8 cellular contexts compared by ENCODE assay signal in genomic region chr1:41239988-41240610, GRCh38. TPM values are rescaled to one million over a fixed set of nuclear protein-coding genes. Genes with fewer than 3 reads are reported as not detected.
DNase-seq lines count a peak whose midpoint lies in the region; ATAC-seq, FAIRE-seq and TF ChIP-seq lines count a peak whose summit lies in the region.

No MANE protein-coding gene starts in this region.

- no peaks in the 10 kb centered on the region for H3K9me3 Mint-ChIP-seq in stimulated activated naive CD8-positive, alpha-beta T cell treated with anti-CD3 and anti-CD28 coated beads, Interleukin-15, Interleukin-2, amounts not matched to agents 100 ng/mL and 50 ng/mL, for 24 hours
- H3K9me3 Mint-ChIP-seq in stimulated activated naive CD8-positive, alpha-beta T cell treated with anti-CD3 and anti-CD28 coated beads, Interleukin-15, amount 100 ng/mL, for 72 hours, result no peaks in the 10 kb centered on the region
- no peaks in the 10 kb centered on the region for H3K9me3 Mint-ChIP-seq in nephron

- no peaks in the 10 kb centered on the region for H3K36me3 ChIP-seq in bronchial epithelial cell (ENCODE audit: control insufficient read depth, insufficient read depth, low read length)

- no peak for FAIRE-seq in bronchial epithelial cell (lab: Jason Lieb, UNC)

- no peaks in the 10 kb centered on the region for H3K27me3 ChIP-seq in bronchial epithelial cell (ENCODE audit: control insufficient read depth, insufficient read depth, low read length)

- peak overlapping the region; percentile 89 for H3K4me3 Mint-ChIP-seq in stimulated activated naive CD8-positive, alpha-beta T cell treated with anti-CD3 and anti-CD28 coated beads, Interleukin-15, Interleukin-2, amounts not matched to agents 100 ng/mL and 50 ng/mL, for 24 hours
- peak overlapping the region in 1 of 2 donors; percentile 88 for H3K4me3 Mint-ChIP-seq in stimulated activated naive CD8-positive, alpha-beta T cell treated with anti-CD3 and anti-CD28 coated beads, Interleukin-15, amount 100 ng/mL, for 72 hours
- peak overlapping the region; percentile 86 to 97 (median 94) for H3K4me3 Mint-ChIP-seq in nephron

- H3K4me1 Mint-ChIP-seq in stimulated activated naive CD8-positive, alpha-beta T cell treated with anti-CD3 and anti-CD28 coated beads, Interleukin-15, Interleukin-2, amounts not matched to agents 100 ng/mL and 50 ng/mL, for 24 hours (ENCODE audit: low read depth), result peaks cover 30% of the 10 kb centered on the region
- peaks cover 14% of the 10 kb centered on the region for H3K4me1 Mint-ChIP-seq in stimulated activated naive CD8-positive, alpha-beta T cell treated with anti-CD3 and anti-CD28 coated beads, Interleukin-15, amount 100 ng/mL, for 72 hours
- peaks cover 33% of the 10 kb centered on the region for H3K4me1 Mint-ChIP-seq in nephron

- H3K27ac Mint-ChIP-seq in stimulated activated naive CD8-positive, alpha-beta T cell treated with anti-CD3 and anti-CD28 coated beads, Interleukin-15, Interleukin-2, amounts not matched to agents 100 ng/mL and 50 ng/mL, for 24 hours, result no peak overlapping the region
- H3K27ac Mint-ChIP-seq in stimulated activated naive CD8-positive, alpha-beta T cell treated with anti-CD3 and anti-CD28 coated beads, Interleukin-15, amount 100 ng/mL, for 72 hours, result no peak overlapping the region
- H3K27ac Mint-ChIP-seq in nephron, result peak overlapping the region; percentile 96 to 98 (median 96)

- H3K27me3 Mint-ChIP-seq in stimulated activated naive CD8-positive, alpha-beta T cell treated with anti-CD3 and anti-CD28 coated beads, Interleukin-15, Interleukin-2, amounts not matched to agents 100 ng/mL and 50 ng/mL, for 24 hours, result peaks cover 9% of the 10 kb centered on the region
- H3K27me3 Mint-ChIP-seq in stimulated activated naive CD8-positive, alpha-beta T cell treated with anti-CD3 and anti-CD28 coated beads, Interleukin-15, amount 100 ng/mL, for 72 hours, result peaks cover 8% of the 10 kb centered on the region
- H3K27me3 Mint-ChIP-seq in nephron (ENCODE audit: low read depth), result peaks cover 6% of the 10 kb centered on the region

- TF ChIP-seq CTCF in bronchial epithelial cell (IDR thresholded peaks at IDR 0.05; ENCODE audit: insufficient read depth, low read length, severe bottlenecking), result peak; percentile 25
- peak in 2 of 3 experiments; percentile 22 to 32 for TF ChIP-seq CTCF in nephron (IDR thresholded peaks at IDR 0.05; ENCODE audit: unreplicated experiment in 3 of 3)

- H3K36me3 Mint-ChIP-seq in stimulated activated naive CD8-positive, alpha-beta T cell treated with anti-CD3 and anti-CD28 coated beads, Interleukin-15, Interleukin-2, amounts not matched to agents 100 ng/mL and 50 ng/mL, for 24 hours (ENCODE audit: low read depth), result peaks cover 6% of the 10 kb centered on the region
- no peaks in the 10 kb centered on the region for H3K36me3 Mint-ChIP-seq in nephron (ENCODE audit: low read depth)

- no peak for DNase-seq in stimulated activated naive CD8-positive, alpha-beta T cell treated with anti-CD3 and anti-CD28 coated beads, Interleukin-15, amount 100 ng/mL, for 72 hours
- DNase-seq in NCI-H748 (lab: John Stamatoyannopoulos, UW; ENCODE audit: unreplicated experiment), result peak; percentile 82
- DNase-seq in bronchial epithelial cell (ENCODE audit: low read depth), result peak; percentile 44
- DNase-seq in mucosa of gallbladder (ENCODE audit: low spot score), result no peak
- no peak for DNase-seq in anterior cingulate cortex (lab: John Stamatoyannopoulos, UW)

- no peak for ATAC-seq in stimulated activated naive CD8-positive, alpha-beta T cell treated with anti-CD3 and anti-CD28 coated beads, Interleukin-15, amount 100 ng/mL, for 72 hours
- no peak for ATAC-seq in GM21423 (IDR thresholded peaks at IDR 0.05; ENCODE audit: unreplicated experiment)

- H3K4me3 ChIP-seq in bronchial epithelial cell (ENCODE audit: low read depth, low read length), result no peak overlapping the region

RNA-seq across cellular contexts. Expression of gene SCMH1, which starts 2.0 kb away (rescaled TPM):
- 4.5 and 5.0 TPM in 2 replicates for total RNA-seq in bronchial epithelial cell
- 42.4 TPM for total RNA-seq in mucosa of gallbladder

Comparison
In these comparisons a context has a peak if more than half of its experiments do, and no peak if none do; other contexts are left out.
1. H3K27ac Mint-ChIP-seq: peak in nephron (3 of 3); none in stimulated activated naive CD8-positive, alpha-beta T cell treated with anti-CD3 and anti-CD28 coated beads, Interleukin-15, Interleukin-2, amounts not matched to agents 100 ng/mL and 50 ng/mL, for 24 hours (single experiment) and stimulated activated naive CD8-positive, alpha-beta T cell treated with anti-CD3 and anti-CD28 coated beads, Interleukin-15, amount 100 ng/mL, for 72 hours (0 of 2).
2. DNase-seq: peak in NCI-H748 (single experiment) and bronchial epithelial cell (single experiment); none in stimulated activated naive CD8-positive, alpha-beta T cell treated with anti-CD3 and anti-CD28 coated beads, Interleukin-15, amount 100 ng/mL, for 72 hours (0 of 2), mucosa of gallbladder (single experiment) and anterior cingulate cortex (0 of 58).